ENCODE assay signal across 25 cellular contexts in genomic region chr14:93830753-93831461, GRCh38. TPM values are rescaled to one million over a fixed set of nuclear protein-coding genes. Genes with fewer than 3 reads are reported as not detected.
DNase-seq lines count a peak whose midpoint lies in the region; ATAC-seq, FAIRE-seq and TF ChIP-seq lines count a peak whose summit lies in the region.
"Had no signal": no experiment of that assay in that cellular context is flagged by ENCODE, and none has a peak within 500 bp of the region (broad histone marks: within the 10 kb centered on the region; RNA-seq: fewer than 3 reads in every experiment).

No MANE protein-coding gene starts in this region.

- H2AFZ ChIP-seq in K562 (ENCODE audit: low read depth, low read length): no peak overlapping the region
- no peak overlapping the region for H2AFZ ChIP-seq in trophoblast cell (ENCODE audit: insufficient read depth, low read length, poor library complexity)
- no peak overlapping the region for H2AFZ ChIP-seq in neural progenitor cell (replicated peaks)
- H2AFZ ChIP-seq: GM23338 had no signal

- H3K9me3 Mint-ChIP-seq in neural progenitor cell: peaks cover 3% of the 10 kb centered on the region
- H3K9me3 Mint-ChIP-seq: GM23338 had no signal

- H3K18ac ChIP-seq in trophoblast cell (ENCODE audit: low read length): no peak overlapping the region

- H3K4me2 ChIP-seq in K562 (ENCODE audit: insufficient read depth, low read length) (no peak overlapping the region), trophoblast cell (ENCODE audit: low read length) (no peak overlapping the region), neural progenitor cell (no peak overlapping the region)
- H3K4me2 ChIP-seq: GM23338 had no signal

- peaks cover 11% of the 10 kb centered on the region for H3K27me3 Mint-ChIP-seq in neural progenitor cell (ENCODE audit: insufficient read depth, low read depth)

- CTCF ChIA-PET in K562 (lab: Yijun Ruan, JAX; ENCODE audit: low intra/inter-chr PET ratio): no interaction called here

- TF ChIP-seq CTCF in K562 (IDR thresholded peaks at IDR 0.05 in 2 of 3, conservative IDR thresholded peaks at IDR 0.05 in 1 of 3; ENCODE audit: insufficient read depth in 2 of 3, low read depth in 1 of 3, low read length in 3 of 3) (no peak), neural progenitor cell (IDR thresholded peaks at IDR 0.05) (no peak)

- no peak overlapping the region for H3K9ac ChIP-seq in K562 (ENCODE audit: insufficient read depth in 1 of 2, low read depth in 2 of 2, low read length in 2 of 2)
- no peak overlapping the region for H3K9ac ChIP-seq in trophoblast cell (ENCODE audit: low read length)
- H3K9ac ChIP-seq in neural progenitor cell: no peak overlapping the region

- no peak overlapping the region for H3K27ac Mint-ChIP-seq in neural progenitor cell
- H3K27ac Mint-ChIP-seq: CD4-positive, CD25-positive, alpha-beta regulatory T cell; CD8-positive, alpha-beta memory T cell; GM23338; HFFc6 had no signal

- H3K79me1 ChIP-seq in trophoblast cell (ENCODE audit: low read length): no peaks in the 10 kb centered on the region

- in situ Hi-C loops in K562 (cut with MboI): no loop called here

- no peak overlapping the region for H2BK120ac ChIP-seq in trophoblast cell (ENCODE audit: insufficient read depth, low read length, poor library complexity)

- no peak for ATAC-seq in Right ventricle myocardium inferior
- no peak for ATAC-seq in left ventricle myocardium superior
- no peak for ATAC-seq in K562
- ATAC-seq in HG03520 (IDR thresholded peaks at IDR 0.05; ENCODE audit: unreplicated experiment): no peak
- ATAC-seq: GM23338, HCT116 had no signal

- no peak overlapping the region for H2BK5ac ChIP-seq in trophoblast cell (ENCODE audit: low read depth, low read length, poor library complexity)

- no peaks in the 10 kb centered on the region for H3K36me3 Mint-ChIP-seq in neural progenitor cell
- H3K36me3 Mint-ChIP-seq: CD4-positive, CD25-positive, alpha-beta regulatory T cell; CD8-positive, alpha-beta memory T cell had no signal

- no peak overlapping the region for H3K4me3 Mint-ChIP-seq in neural progenitor cell
- H3K4me3 Mint-ChIP-seq: CD8-positive, alpha-beta memory T cell; GM23338; HFFc6 had no signal

- H3K4me1 ChIP-seq in K562 (replicated peaks in 1 of 2; ENCODE audit: control insufficient read depth in 2 of 2, insufficient read depth in 2 of 2, low read length in 2 of 2): no peaks in the 10 kb centered on the region
- peaks cover 0 to 4% of the 10 kb centered on the region in 2 experiments for H3K4me1 ChIP-seq in trophoblast cell (ENCODE audit: control insufficient read depth in 1 of 2, insufficient read depth in 2 of 2, low read length in 2 of 2)
- peaks cover 7% of the 10 kb centered on the region for H3K4me1 ChIP-seq in neural progenitor cell

- no peaks in the 10 kb centered on the region for H3K36me3 ChIP-seq in K562 (ENCODE audit: control insufficient read depth, insufficient read depth, low read length)
- H3K36me3 ChIP-seq in trophoblast cell (ENCODE audit: control insufficient read depth in 1 of 2, insufficient read depth in 2 of 2, low read length in 2 of 2): no peaks in the 10 kb centered on the region
- H3K36me3 ChIP-seq in neural progenitor cell: no peaks in the 10 kb centered on the region
- H3K36me3 ChIP-seq: BE2C had no signal

- TF ChIP-seq EP300 in K562 (IDR thresholded peaks at IDR 0.05; ENCODE audit: low read length): no peak

- no peak overlapping the region for H4K12ac ChIP-seq in trophoblast cell (ENCODE audit: low read depth, low read length)

- TF ChIP-seq RAD21 in K562 (CRISPR knock-in tag; conservative IDR thresholded peaks at IDR 0.05 in 1 of 2, IDR thresholded peaks at IDR 0.05 in 1 of 2): no peak

- H3F3A ChIP-seq in neural progenitor cell (ENCODE audit: low read depth): no peaks in the 10 kb centered on the region

- H3K23ac ChIP-seq in trophoblast cell (ENCODE audit: low read length): no peak overlapping the region

- intact Hi-C loops in Right ventricle myocardium inferior (cut with DNase I): no loop called here
- intact Hi-C loops in left ventricle myocardium superior (cut with micrococcal nuclease): no loop called here
- intact Hi-C loops in K562 (cut with micrococcal nuclease): no loop called here

- POLR2A ChIA-PET in K562 (lab: Yijun Ruan, JAX): no interaction called here

- H3K9me1 ChIP-seq in K562 (ENCODE audit: control insufficient read depth, insufficient read depth, low read length): no peaks in the 10 kb centered on the region

- H4K20me1 ChIP-seq in K562 (replicated peaks; ENCODE audit: control insufficient read depth, insufficient read depth, low read length): no peaks in the 10 kb centered on the region
- H4K20me1 ChIP-seq in neural progenitor cell (ENCODE audit: low read depth): no peaks in the 10 kb centered on the region

- H3K27ac ChIP-seq in K562 (ENCODE audit: extremely low read depth, low read depth, low read length) (no peak overlapping the region), trophoblast cell (ENCODE audit: low read depth, low read length) (no peak overlapping the region), neural progenitor cell (no peak overlapping the region)
- H3K27ac ChIP-seq: HL-60 had no signal

- no TSS peak for BruUV-seq in K562 (replicated peaks; lab: Mats Ljungman, UMichigan)

- no peak overlapping the region for H2AK5ac ChIP-seq in trophoblast cell (ENCODE audit: low read length)

- H3K4me3 ChIP-seq in K562 (no peak overlapping the region), trophoblast cell (ENCODE audit: low read depth, low read length) (no peak overlapping the region), neural progenitor cell (no peak overlapping the region)
- H3K4me3 ChIP-seq: GM23338 had no signal

- DNase-seq in Right ventricle myocardium inferior (ENCODE audit: missing footprints): peak; percentile 5
- DNase-seq in left ventricle myocardium superior: no peak
- DNase-seq in K562 (ENCODE audit: extremely low read depth in 1 of 4, low spot score in 3 of 4): no peak
- DNase-seq in islet precursor cell: peak; percentile 65
- DNase-seq in trophoblast cell: peak; percentile 8 to 42
- DNase-seq in neural progenitor cell (ENCODE audit: low spot score): no peak
- DNase-seq in EL: no peak
- DNase-seq: ACHN; BE2C; CD4-positive, CD25-positive, alpha-beta regulatory T cell; CD8-positive, alpha-beta memory T cell; COR-L47; DMS 273 treated with DMSO at 0.1 percent for 48 hours; DMS53; DND-41; GDM1; H7; HFFc6 had no signal

- no peak for TF ChIP-seq POLR2A in K562 (conservative IDR thresholded peaks at IDR 0.05)

- no peaks in the 10 kb centered on the region for H3K4me1 Mint-ChIP-seq in neural progenitor cell
- H3K4me1 Mint-ChIP-seq: CD4-positive, CD25-positive, alpha-beta regulatory T cell; CD8-positive, alpha-beta memory T cell; GM23338 had no signal

- no peak for FAIRE-seq in K562 (lab: Jason Lieb, UNC)
- FAIRE-seq: A204.1, GM12892, GM18507 had no signal

- H3K79me2 ChIP-seq in K562 (ENCODE audit: control insufficient read depth, insufficient read depth, low read length) (no peaks in the 10 kb centered on the region), trophoblast cell (ENCODE audit: control insufficient read depth, insufficient read depth, low read length, poor library complexity) (no peaks in the 10 kb centered on the region), neural progenitor cell (ENCODE audit: low read depth) (no peaks in the 10 kb centered on the region)

- no peak overlapping the region for H2BK12ac ChIP-seq in trophoblast cell (ENCODE audit: low read length)

- H4K8ac ChIP-seq in trophoblast cell (ENCODE audit: low read depth, low read length): no peak overlapping the region

- H4K91ac ChIP-seq in trophoblast cell (ENCODE audit: low read depth, low read length): no peak overlapping the region

- no peaks in the 10 kb centered on the region for H3K9me3 ChIP-seq in K562 (replicated peaks; ENCODE audit: control insufficient read depth, insufficient read depth, low read depth, low read length)
- H3K9me3 ChIP-seq in trophoblast cell (ENCODE audit: insufficient read depth, low read depth, low read length): no peaks in the 10 kb centered on the region
- H3K9me3 ChIP-seq in neural progenitor cell (ENCODE audit: low read depth): no peaks in the 10 kb centered on the region
- H3K9me3 ChIP-seq: BE2C had no signal

- 0% methylated on average over 3 of the region's 3 CpGs for WGBS in K562 (ENCODE audit: insufficient coverage, low coverage, missing lambda C conversion rate)
- no CpG with 5 or more reads among the region's 3 CpGs for WGBS in trophoblast cell (ENCODE audit: extremely low coverage, insufficient coverage, insufficient read length)

- H3K14ac ChIP-seq in trophoblast cell (ENCODE audit: low read length): no peak overlapping the region

- H3K27me3 ChIP-seq in K562 (ENCODE audit: control insufficient read depth in 2 of 2, insufficient read depth in 2 of 2, low read length in 2 of 2) (no peaks in the 10 kb centered on the region; a peak in 1 of 5 replicates), trophoblast cell (ENCODE audit: insufficient read depth, low read length) (no peaks in the 10 kb centered on the region), neural progenitor cell (no peaks in the 10 kb centered on the region)
- H3K27me3 ChIP-seq: BE2C had no signal

- no peak overlapping the region for H3K4ac ChIP-seq in trophoblast cell (ENCODE audit: low read depth, low read length)

TF ChIP-seq in K562, 482 proteins besides CTCF, POLR2A, EP300 and RAD21 (continues in another document):
- TF ChIP-seq MED1 (CRISPR knock-in tag; IDR thresholded peaks at IDR 0.05; ENCODE audit: borderline replicate concordance) (no peak), ZNF584 (CRISPR knock-in tag; IDR thresholded peaks at IDR 0.05; ENCODE audit: low read depth) (no peak)

RNA-seq across cellular contexts. Expression of gene PRIMA1, which starts 42.6 kb away (rescaled TPM):
- 10.3 TPM for total RNA-seq in Right ventricle myocardium inferior
- 7.9 TPM for total RNA-seq in left ventricle myocardium superior
- total RNA-seq in K562 (2011; cell fraction: chromatin; rRNA removed; ENCODE audit: low replicate concordance): not detected in 2 replicates
- total RNA-seq in K562 (2011; cell fraction: nucleolus; rRNA removed): not detected in 2 replicates
- not detected in 2 replicates for total RNA-seq in K562 (2011; cell fraction: nucleoplasm; rRNA removed)
- not detected in 2 replicates for total RNA-seq in K562 (2014; rRNA removed)
- total RNA-seq in K562 (2014; rRNA removed; fragmentation: Illumina TruSeq; extraction: Trizol): not detected in 2 replicates
- total RNA-seq in K562 (2015; rRNA removed; fragmentation: Illumina TruSeq; extraction: Trizol): not detected in 2 replicates
- not detected in 2 replicates for total RNA-seq in K562 (2021)
- polyA plus RNA-seq in K562 (2011; rRNA removed): not detected in 2 replicates
- polyA plus RNA-seq in K562 (2011; cell fraction: cytosol; rRNA removed): not detected in 2 replicates
- not detected in 2 replicates for polyA plus RNA-seq in K562 (2011; cell fraction: nucleus; rRNA removed)
- polyA plus RNA-seq in K562 (2012): not detected in 2 replicates
- polyA plus RNA-seq in K562 (2014; fragmentation: Illumina TruSeq; extraction: Trizol): not detected in 2 replicates
- polyA plus RNA-seq in K562 (2014; fragmentation: Nextera tagmentation; extraction: Ambion mirVana): not detected
- polyA plus RNA-seq in K562 (2014; rRNA removed): not detected in 2 replicates
- not detected in 2 replicates for polyA minus RNA-seq in K562 (2011; rRNA and poly(A)+ RNA removed)
- polyA minus RNA-seq in K562 (2011; cell fraction: cytosol; rRNA and poly(A)+ RNA removed): not detected in 2 replicates
- not detected in 2 replicates for polyA minus RNA-seq in K562 (2011; cell fraction: nucleus; rRNA and poly(A)+ RNA removed)
- polyA plus RNA-seq in trophoblast cell (2013): 0.18 and 0.21 TPM in 2 replicates
- 2.5 and 2.8 TPM in 2 replicates for total RNA-seq in neural progenitor cell (ENCODE audit: low replicate concordance)
- total RNA-seq: CD4-positive, CD25-positive, alpha-beta regulatory T cell; CD8-positive, alpha-beta memory T cell; HFFc6 had no signal
- polyA plus RNA-seq: CD4-positive, CD25-positive, alpha-beta regulatory T cell; CD8-positive, alpha-beta memory T cell had no signal

Comparison
In these comparisons a context has a peak if more than half of its experiments do, and no peak if none do; other contexts are left out.
1. DNase-seq: peak in Right ventricle myocardium inferior (single experiment), islet precursor cell (single experiment) and trophoblast cell (2 of 2); none in left ventricle myocardium superior (single experiment), K562 (0 of 4), neural progenitor cell (single experiment) and EL (single experiment).